In genomic region chr3:173401369-173401768, GRCh38 we compare ENCODE assay signal across 34 cellular contexts. TPM values are rescaled to one million over a fixed set of nuclear protein-coding genes. Genes with fewer than 3 reads are reported as not detected.
"Had no signal": no experiment of that assay in that cellular context is flagged by ENCODE, and none has a peak within 500 bp of the region (broad histone marks: within the 10 kb centered on the region; RNA-seq: fewer than 3 reads in every experiment).

No MANE protein-coding gene starts in this region.

- H3K27ac ChIP-seq: Peyer's patch, SJSA1 had no signal

- ATAC-seq: activated CD8-positive, alpha-beta T cell treated with anti-CD3 and anti-CD28 coated beads for 36 hours; activated T-cell treated with anti-CD3 and anti-CD28 coated beads, Interleukin-2, amount 50 U/mL, for 72 hours; activated T-helper 17 cell treated with anti-CD3 and anti-CD28 coated beads, Interleukin-2, amount 50 U/mL, for 72 hours; PC-3 had no signal

- H3K9me3 Mint-ChIP-seq: activated CD8-positive, alpha-beta T cell treated with anti-CD3 and anti-CD28 coated beads for 36 hours; activated naive CD8-positive, alpha-beta T cell treated with anti-CD3 and anti-CD28 coated beads for 36 hours; activated T-cell treated with anti-CD3 and anti-CD28 coated beads, Interleukin-2, amount 50 U/mL, for 72 hours; T-helper 1 cell treated with Interleukin-12 subunit alpha and Interleukin-12 subunit beta and Interleukin-4 antibody, amounts not matched to agents 30 μg/mL and 1 μg/mL, for 36 hours; T-helper 2 cell treated with Interferon-gamma antibody and Interleukin-4, amounts not matched to agents 5 μg/mL and 100 μg/mL, for 36 hours had no signal

- H3K9me3 ChIP-seq: MG63, Peyer's patch, SJSA1, SK-N-SH had no signal

- H3K4me3 ChIP-seq: MG63, Peyer's patch, SJSA1 had no signal

- H3K36me3 Mint-ChIP-seq: activated naive CD8-positive, alpha-beta T cell treated with anti-CD3 and anti-CD28 coated beads for 36 hours had no signal

- H3K36me3 ChIP-seq: MG63, Peyer's patch, SJSA1 had no signal

- H3K4me3 Mint-ChIP-seq: activated CD4-positive, alpha-beta T cell treated with anti-CD3 and anti-CD28 coated beads, Interleukin-2, amount 10 ng/mL, durations not matched to agents 24 days and 14 days; activated CD8-positive, alpha-beta T cell treated with anti-CD3 and anti-CD28 coated beads for 36 hours; activated naive CD8-positive, alpha-beta T cell treated with anti-CD3 and anti-CD28 coated beads for 36 hours; activated T-cell treated with anti-CD3 and anti-CD28 coated beads, Interleukin-2, amount 50 U/mL, for 72 hours; activated T-helper 17 cell treated with anti-CD3 and anti-CD28 coated beads, Interleukin-2, amount 50 U/mL, for 72 hours; T-helper 1 cell treated with Interleukin-12 subunit alpha and Interleukin-12 subunit beta and Interleukin-4 antibody, amounts not matched to agents 30 μg/mL and 1 μg/mL, for 36 hours; T-helper 2 cell treated with Interferon-gamma antibody and Interleukin-4, amounts not matched to agents 5 μg/mL and 100 μg/mL, for 36 hours had no signal

- H3K27me3 ChIP-seq: MG63, Peyer's patch had no signal

- DNase-seq: activated CD4-positive, alpha-beta T cell treated with anti-CD3 and anti-CD28 coated beads, Interleukin-2, amount 10 ng/mL, durations not matched to agents 24 days and 14 days; activated CD4-positive, alpha-beta T cell treated with anti-CD3 and anti-CD28 coated beads, Interleukin-2, amount 50 U/mL, for 4 hours; activated CD8-positive, alpha-beta T cell treated with anti-CD3 and anti-CD28 coated beads for 36 hours; activated effector memory CD4-positive, alpha-beta T cell treated with anti-CD3 and anti-CD28 coated beads, Interleukin-2, amount 50 U/mL, for 16 hours; activated naive CD4-positive, alpha-beta T cell; activated naive CD4-positive, alpha-beta T cell treated with anti-CD3 and anti-CD28 coated beads, Interleukin-2, amount 50 U/mL, for 16 hours; activated naive CD8-positive, alpha-beta T cell treated with anti-CD3 and anti-CD28 coated beads for 36 hours; activated T-cell treated with anti-CD3 and anti-CD28 coated beads, Interleukin-2, amount 50 U/mL, for 1 hour; activated T-cell treated with anti-CD3 and anti-CD28 coated beads, Interleukin-2, amount 50 U/mL, for 72 hours; amniotic stem cell; aorta; Kasumi-1; KG1; MG63; NCI-H1048; NCI-H1105 treated with DMSO at 0.1 percent for 48 hours; NCI-H1436; NCI-H1694; NCI-H1930; NCI-H2081 treated with DMSO at 0.1 percent for 48 hours; NCI-H226; NCI-H446 treated with DMSO at 0.1 percent for 48 hours; NCI-H524; NK-92 treated with Interleukin-12 subunit alpha and Interleukin-12 subunit beta, amount 100 ng/mL, for 24 hours; PC-3; Peyer's patch; RPMI8226; SHP77 treated with DMSO at 0.1 percent for 48 hours; SK-N-SH had no signal

- H3K27ac Mint-ChIP-seq: activated CD4-positive, alpha-beta T cell treated with anti-CD3 and anti-CD28 coated beads, Interleukin-2, amount 10 ng/mL, durations not matched to agents 24 days and 14 days; activated CD8-positive, alpha-beta T cell treated with anti-CD3 and anti-CD28 coated beads for 36 hours; activated naive CD8-positive, alpha-beta T cell treated with anti-CD3 and anti-CD28 coated beads for 36 hours; activated T-cell treated with anti-CD3 and anti-CD28 coated beads, Interleukin-2, amount 50 U/mL, for 72 hours; activated T-helper 17 cell treated with anti-CD3 and anti-CD28 coated beads, Interleukin-2, amount 50 U/mL, for 72 hours; T-helper 1 cell treated with Interleukin-12 subunit alpha and Interleukin-12 subunit beta and Interleukin-4 antibody, amounts not matched to agents 30 μg/mL and 1 μg/mL, for 36 hours; T-helper 2 cell treated with Interferon-gamma antibody and Interleukin-4, amounts not matched to agents 5 μg/mL and 100 μg/mL, for 36 hours had no signal

RNA-seq across cellular contexts. Expression of gene NLGN1, which starts 3.8 kb away (rescaled TPM):
- total RNA-seq: activated CD4-positive, alpha-beta T cell treated with anti-CD3 and anti-CD28 coated beads, Interleukin-2, amount 10 ng/mL, durations not matched to agents 24 days and 14 days; activated CD8-positive, alpha-beta memory T cell treated with anti-CD3 and anti-CD28 coated beads for 36 hours; activated CD8-positive, alpha-beta T cell treated with anti-CD3 and anti-CD28 coated beads for 36 hours; activated naive CD8-positive, alpha-beta T cell treated with anti-CD3 and anti-CD28 coated beads for 36 hours; activated T-cell treated with anti-CD3 and anti-CD28 coated beads, Interleukin-2, amount 50 U/mL, for 72 hours; activated T-helper 17 cell treated with anti-CD3 and anti-CD28 coated beads, Interleukin-2, amount 50 U/mL, for 72 hours had no signal
